14 cellular contexts compared by ENCODE assay signal in the genomic region with DNA sequence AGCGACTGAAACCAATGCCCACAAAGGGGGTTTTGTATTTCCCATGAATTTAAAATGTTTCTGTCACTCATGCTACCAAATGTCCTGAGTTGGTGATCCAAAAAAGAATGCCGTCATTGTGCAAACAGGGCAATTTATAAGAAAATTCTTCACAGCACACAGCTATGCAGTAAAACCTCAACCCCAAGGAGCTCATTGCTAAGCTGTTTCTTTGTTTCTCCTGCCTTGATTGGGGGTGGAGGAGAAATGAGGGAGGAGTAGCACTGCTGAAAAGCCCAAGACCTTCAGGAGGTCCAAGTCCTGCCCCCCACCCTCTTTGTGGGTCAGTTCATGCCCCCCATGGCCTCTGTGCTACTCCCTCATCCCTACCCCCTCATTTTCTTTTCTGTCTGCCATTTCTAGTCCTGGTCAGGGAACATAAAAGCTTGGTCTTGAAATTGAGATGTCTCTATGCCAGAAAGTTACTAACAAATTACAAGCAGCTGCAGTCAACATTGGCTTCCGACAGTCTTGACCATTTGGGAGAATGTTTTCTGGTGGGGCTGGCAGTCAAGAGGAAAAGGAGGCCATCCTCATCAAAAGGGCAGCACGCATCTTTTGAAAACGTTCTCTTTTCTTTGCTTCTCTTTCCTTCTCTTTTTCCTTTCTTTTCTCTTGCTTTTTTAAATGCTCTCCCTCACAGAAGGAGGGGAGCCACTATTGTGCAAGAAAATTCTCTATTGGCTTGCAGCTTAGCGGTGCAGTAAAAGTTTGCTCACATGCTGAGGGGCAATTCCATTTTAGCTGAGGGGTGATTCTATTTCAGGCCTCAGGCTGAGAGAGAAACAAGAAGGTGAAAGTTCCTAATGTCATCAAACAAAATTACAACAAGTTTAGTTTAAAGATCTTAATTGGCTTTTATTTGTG.
DNase-seq lines count a peak whose midpoint lies in the region; TF ChIP-seq lines count a peak whose summit lies in the region.
"Had no signal": no experiment of that assay in that cellular context is flagged by ENCODE, and none has a peak within 500 bp of the region (broad histone marks: within the 10 kb centered on the region; RNA-seq: fewer than 3 reads in every experiment).

No MANE protein-coding gene starts in this region.

- no peak overlapping the region for H3K27ac Mint-ChIP-seq in osteocyte (ENCODE audit: unreplicated experiment)
- H3K27ac Mint-ChIP-seq in activated T-helper 2 cell treated with anti-CD3 and anti-CD28 coated beads, Interferon-gamma antibody, Interleukin-2, Interleukin-4, amounts not matched to agents 10 μg/mL and 5 μg/mL and 100 μg/mL, durations not matched to agents 14 hours and 24 hours and 36 hours, result no peak overlapping the region
- H3K27ac Mint-ChIP-seq: effector memory CD8-positive, alpha-beta T cell; mesothelial cell of epicardium had no signal

- no peaks in the 10 kb centered on the region for H3K79me1 ChIP-seq in mesendoderm (ENCODE audit: low read length)

- peaks cover 4% of the 10 kb centered on the region for H3K27me3 Mint-ChIP-seq in osteocyte (ENCODE audit: unreplicated experiment)
- H3K27me3 Mint-ChIP-seq in activated T-helper 2 cell treated with anti-CD3 and anti-CD28 coated beads, Interferon-gamma antibody, Interleukin-2, Interleukin-4, amounts not matched to agents 10 μg/mL and 5 μg/mL and 100 μg/mL, durations not matched to agents 14 hours and 24 hours and 36 hours (ENCODE audit: low read depth), result peaks cover 21% of the 10 kb centered on the region
- H3K27me3 Mint-ChIP-seq: effector memory CD8-positive, alpha-beta T cell had no signal

- peak overlapping the region; percentile 63 for H2AFZ ChIP-seq in Loucy (ENCODE audit: low read length)

- TF ChIP-seq CTCF in Loucy (conservative IDR thresholded peaks at IDR 0.05; ENCODE audit: low read length) (no peak), brain microvascular endothelial cell (IDR thresholded peaks at IDR 0.05; ENCODE audit: low read depth, low read length, missing control alignments) (no peak), A673 (conservative IDR thresholded peaks at IDR 0.05; ENCODE audit: low read depth, low read length) (no peak), osteocyte (IDR thresholded peaks at IDR 0.05) (no peak)

- H3K79me2 ChIP-seq in Loucy (ENCODE audit: insufficient read depth, low read length) (no peaks in the 10 kb centered on the region), mesendoderm (ENCODE audit: control insufficient read depth, insufficient read depth, low read length) (no peaks in the 10 kb centered on the region)

- H2BK15ac ChIP-seq in mesendoderm (replicated peaks; ENCODE audit: low read depth), result no peak overlapping the region

- in situ Hi-C loops in brain microvascular endothelial cell (cut with HindIII; ENCODE audit: low pct_ligation_motif_present, low sequenced_read_pairs), result no loop called here

- H3K9me3 Mint-ChIP-seq in osteocyte (ENCODE audit: unreplicated experiment), result no peaks in the 10 kb centered on the region
- H3K9me3 Mint-ChIP-seq in activated T-helper 2 cell treated with anti-CD3 and anti-CD28 coated beads, Interferon-gamma antibody, Interleukin-2, Interleukin-4, amounts not matched to agents 10 μg/mL and 5 μg/mL and 100 μg/mL, durations not matched to agents 14 hours and 24 hours and 36 hours, result no peaks in the 10 kb centered on the region
- H3K9me3 Mint-ChIP-seq: effector memory CD8-positive, alpha-beta T cell; mesothelial cell of epicardium had no signal

- H3K4me3 ChIP-seq in Loucy (ENCODE audit: low read length, poor library complexity, severe bottlenecking) (peak overlapping the region; percentile 46), brain microvascular endothelial cell (ENCODE audit: low read depth, low read length) (no peak overlapping the region), mesendoderm (ENCODE audit: low read length) (no peak overlapping the region), A673 (ENCODE audit: low read depth, low read length, poor library complexity, severe bottlenecking) (no peak overlapping the region)

- H3K23ac ChIP-seq in mesendoderm (ENCODE audit: low read length), result no peak overlapping the region

- peaks cover 62% of the 10 kb centered on the region for H3K4me1 ChIP-seq in Loucy (ENCODE audit: insufficient read depth, low read length, poor library complexity, severe bottlenecking)
- peaks cover 9% of the 10 kb centered on the region for H3K4me1 ChIP-seq in mesendoderm (ENCODE audit: control insufficient read depth, low read depth, low read length)
- H3K4me1 ChIP-seq in A673 (ENCODE audit: insufficient read depth, low read length, poor library complexity, severe bottlenecking), result no peaks in the 10 kb centered on the region

- BruUV-seq in A673 (replicated peaks; lab: Mats Ljungman, UMichigan), result no TSS peak

- DNase-seq in AG20443 (ENCODE audit: low spot score) (peak; percentile 68), brain microvascular endothelial cell (peak; percentile 6), mesendoderm (peak; percentile 39), A673 (ENCODE audit: low spot score) (no peak), osteocyte (ENCODE audit: extremely low spot score, unreplicated experiment) (no peak), EL (no peak)
- no peak for DNase-seq in activated T-helper 2 cell treated with anti-CD3 and anti-CD28 coated beads, Interferon-gamma antibody, Interleukin-2, Interleukin-4, amounts not matched to agents 10 μg/mL and 5 μg/mL and 100 μg/mL, durations not matched to agents 14 hours and 24 hours and 36 hours (ENCODE audit: low spot score)
- DNase-seq: DND-41; effector memory CD8-positive, alpha-beta T cell; hippocampal formation; Right ventricle myocardium superior; trophoblast cell had no signal

- H3K56ac ChIP-seq in mesendoderm (ENCODE audit: low read length), result no peak overlapping the region

- POLR2A ChIA-PET in A673 (lab: Charles Lee; ENCODE audit: low non-redundant PET), result no interaction called here

- peak overlapping the region; percentile 48 for H3K9ac ChIP-seq in Loucy (ENCODE audit: low read depth, low read length, poor library complexity, severe bottlenecking)
- no peak overlapping the region for H3K9ac ChIP-seq in mesendoderm (ENCODE audit: low read length)

- H3K9me3 ChIP-seq in Loucy (ENCODE audit: insufficient read depth, low read depth, low read length) (no peaks in the 10 kb centered on the region), A673 (ENCODE audit: low read depth, low read length, poor library complexity, severe bottlenecking) (no peaks in the 10 kb centered on the region)

- H2AK5ac ChIP-seq in mesendoderm (ENCODE audit: low read length), result no peak overlapping the region

- H3K4me1 Mint-ChIP-seq in osteocyte (ENCODE audit: unreplicated experiment), result peaks cover 13% of the 10 kb centered on the region
- H3K4me1 Mint-ChIP-seq in activated T-helper 2 cell treated with anti-CD3 and anti-CD28 coated beads, Interferon-gamma antibody, Interleukin-2, Interleukin-4, amounts not matched to agents 10 μg/mL and 5 μg/mL and 100 μg/mL, durations not matched to agents 14 hours and 24 hours and 36 hours (ENCODE audit: low read depth), result peaks cover 15% of the 10 kb centered on the region

- no peak overlapping the region for H3K4ac ChIP-seq in mesendoderm (ENCODE audit: low read depth, low read length)

- no peaks in the 10 kb centered on the region for H3K36me3 Mint-ChIP-seq in osteocyte (ENCODE audit: unreplicated experiment)
- H3K36me3 Mint-ChIP-seq in activated T-helper 2 cell treated with anti-CD3 and anti-CD28 coated beads, Interferon-gamma antibody, Interleukin-2, Interleukin-4, amounts not matched to agents 10 μg/mL and 5 μg/mL and 100 μg/mL, durations not matched to agents 14 hours and 24 hours and 36 hours (ENCODE audit: low read depth), result no peaks in the 10 kb centered on the region
- H3K36me3 Mint-ChIP-seq: mesothelial cell of epicardium had no signal

- H3K27me3 ChIP-seq in Loucy (ENCODE audit: insufficient read depth, low read length, poor library complexity, severe bottlenecking) (no peaks in the 10 kb centered on the region), brain microvascular endothelial cell (replicated peaks) (no peaks in the 10 kb centered on the region), mesendoderm (ENCODE audit: insufficient read depth, low read length, poor library complexity) (no peaks in the 10 kb centered on the region), A673 (replicated peaks; ENCODE audit: insufficient read depth, low read depth, low read length, poor library complexity) (peaks cover 13% of the 10 kb centered on the region)

- H3K4me3 Mint-ChIP-seq in osteocyte (ENCODE audit: unreplicated experiment), result no peak overlapping the region
- H3K4me3 Mint-ChIP-seq in activated T-helper 2 cell treated with anti-CD3 and anti-CD28 coated beads, Interferon-gamma antibody, Interleukin-2, Interleukin-4, amounts not matched to agents 10 μg/mL and 5 μg/mL and 100 μg/mL, durations not matched to agents 14 hours and 24 hours and 36 hours (ENCODE audit: low read depth), result no peak overlapping the region
- H3K4me3 Mint-ChIP-seq: effector memory CD8-positive, alpha-beta T cell; mesothelial cell of epicardium had no signal

- no peak overlapping the region for H3K18ac ChIP-seq in mesendoderm (ENCODE audit: low read length)

- H3F3A ChIP-seq in Loucy (ENCODE audit: low read depth), result peaks cover 5% of the 10 kb centered on the region; the same call in 1 of the 2 replicates

- no peak overlapping the region for H3K27ac ChIP-seq in brain microvascular endothelial cell
- H3K27ac ChIP-seq in mesendoderm (ENCODE audit: low read depth, low read length), result no peak overlapping the region
- H3K27ac ChIP-seq in A673 (ENCODE audit: low read depth, low read length, poor library complexity, severe bottlenecking), result no peak overlapping the region

- peak overlapping the region; percentile 58 for H3K4me2 ChIP-seq in Loucy (ENCODE audit: low read depth, low read length, poor library complexity, severe bottlenecking)
- no peak overlapping the region for H3K4me2 ChIP-seq in mesendoderm (ENCODE audit: low read length)

- H2BK5ac ChIP-seq in mesendoderm (ENCODE audit: low read length), result no peak overlapping the region

- H3K36me3 ChIP-seq in Loucy (ENCODE audit: insufficient read depth, low read length) (no peaks in the 10 kb centered on the region), brain microvascular endothelial cell (replicated peaks) (no peaks in the 10 kb centered on the region), mesendoderm (ENCODE audit: control insufficient read depth, insufficient read depth, low read length) (no peaks in the 10 kb centered on the region), A673 (ENCODE audit: insufficient read depth, low read length, poor library complexity, severe bottlenecking) (no peaks in the 10 kb centered on the region)

- no peak overlapping the region for H4K5ac ChIP-seq in mesendoderm (ENCODE audit: low read length)

- H4K20me1 ChIP-seq in Loucy (ENCODE audit: insufficient read depth, low read length, poor library complexity, severe bottlenecking), result no peaks in the 10 kb centered on the region

- H2BK120ac ChIP-seq in mesendoderm (ENCODE audit: low read depth, low read length), result no peak overlapping the region

- H3K9me2 ChIP-seq in Loucy (replicated peaks; ENCODE audit: low read depth, low read length), result no peaks in the 10 kb centered on the region

- CTCF ChIA-PET in A673 (lab: Charles Lee), result no interaction called here

- H4K8ac ChIP-seq in mesendoderm (ENCODE audit: low read depth, low read length), result no peak overlapping the region

- intact Hi-C loops in A673 (cut with micrococcal nuclease; ENCODE audit: unreplicated experiment), result no loop called here
- intact Hi-C loops in activated T-helper 2 cell treated with anti-CD3 and anti-CD28 coated beads, Interferon-gamma antibody, Interleukin-2, Interleukin-4, amounts not matched to agents 10 μg/mL and 5 μg/mL and 100 μg/mL, durations not matched to agents 14 hours and 24 hours and 36 hours (cut with micrococcal nuclease), result no loop called here

- WGBS in mesendoderm (ENCODE audit: extremely low coverage, insufficient coverage, low lambda C conversion rate), result no CpG with 5 or more reads among the region's 6 CpGs

Comparison
In these comparisons a context has a peak if more than half of its experiments do, and no peak if none do; other contexts are left out.
1. DNase-seq: peak in AG20443 (single experiment), brain microvascular endothelial cell (single experiment) and mesendoderm (single experiment); none in A673 (single experiment), osteocyte (single experiment), activated T-helper 2 cell treated with anti-CD3 and anti-CD28 coated beads, Interferon-gamma antibody, Interleukin-2, Interleukin-4, amounts not matched to agents 10 μg/mL and 5 μg/mL and 100 μg/mL, durations not matched to agents 14 hours and 24 hours and 36 hours (single experiment) and EL (single experiment).